Comparison of ENCODE assay signal across 9 cellular contexts in genomic region chr6:116461075-116461474, GRCh38. TPM values are rescaled to one million over a fixed set of nuclear protein-coding genes. Genes with fewer than 3 reads are reported as not detected.
DNase-seq lines count a peak whose midpoint lies in the region; ATAC-seq, FAIRE-seq and TF ChIP-seq lines count a peak whose summit lies in the region.
"Had no signal": no experiment of that assay in that cellular context is flagged by ENCODE, and none has a peak within 500 bp of the region (broad histone marks: within the 10 kb centered on the region; RNA-seq: fewer than 3 reads in every experiment).

Gene CALHM6, plus strand, starts transcription at chr6:116461375. Its CDS starts 555 bp downstream, at chr6:116461930.

- H4K20me1 ChIP-seq in astrocyte (ENCODE audit: insufficient read depth, low read length), result no peaks in the 10 kb centered on the region

- H3K4me3 Mint-ChIP-seq in activated CD4-positive, alpha-beta T cell treated with anti-CD3 and anti-CD28 coated beads, Interleukin-2, amount 10 ng/mL, durations not matched to agents 24 days and 14 days, result peak within 1 kb of the TSS; percentile 75
- peak within 1 kb of the TSS; percentile 76 for H3K4me3 Mint-ChIP-seq in astrocyte (ENCODE audit: unreplicated experiment)

- peak within 1 kb of the TSS; percentile 90 for H3K4me2 ChIP-seq in astrocyte (ENCODE audit: low read length)

- H3K4me3 ChIP-seq in astrocyte (ENCODE audit: insufficient read depth, low read depth, low read length) (peak within 1 kb of the TSS; percentile 60), left lung (peak within 1 kb of the TSS; percentile 26 to 45), stomach smooth muscle (ENCODE audit: low read length in 2 of 2) (peak within 1 kb of the TSS; percentile 63 to 72)

- peak within 1 kb of the TSS; percentile 44 for H3K9ac ChIP-seq in astrocyte (ENCODE audit: low read length)
- H3K9ac ChIP-seq in stomach smooth muscle (ENCODE audit: low read length in 2 of 2), result no peak within 1 kb of the TSS

- H3K36me3 ChIP-seq in astrocyte (ENCODE audit: insufficient read depth, low read length) (no peaks in the 10 kb centered on the region), left lung (no peaks in the 10 kb centered on the region), stomach smooth muscle (ENCODE audit: control insufficient read depth in 2 of 2, insufficient read depth in 2 of 2, low read length in 2 of 2) (no peaks in the 10 kb centered on the region)

- no peak for TF ChIP-seq CTCF in astrocyte (IDR thresholded peaks at IDR 0.05; ENCODE audit: insufficient read depth, low read depth, low read length)
- TF ChIP-seq CTCF in left lung (IDR thresholded peaks at IDR 0.05), result no peak

- H3K27ac ChIP-seq in astrocyte (ENCODE audit: low read depth, low read length), result no peak within 1 kb of the TSS
- peak within 1 kb of the TSS in 1 of 2 donors; percentile 70 for H3K27ac ChIP-seq in left lung
- no peak within 1 kb of the TSS for H3K27ac ChIP-seq in stomach smooth muscle (ENCODE audit: low read length)

- H3K9me3 Mint-ChIP-seq in activated CD4-positive, alpha-beta T cell treated with anti-CD3 and anti-CD28 coated beads, Interleukin-2, amount 10 ng/mL, durations not matched to agents 24 days and 14 days, result no peaks in the 10 kb centered on the region
- peaks cover 2% of the 10 kb centered on the region for H3K9me3 Mint-ChIP-seq in astrocyte (ENCODE audit: unreplicated experiment)

- H3K4me1 Mint-ChIP-seq in activated CD4-positive, alpha-beta T cell treated with anti-CD3 and anti-CD28 coated beads, Interleukin-2, amount 10 ng/mL, durations not matched to agents 24 days and 14 days, result peaks cover 79% of the 10 kb centered on the region
- H3K4me1 Mint-ChIP-seq in astrocyte (ENCODE audit: low read depth, unreplicated experiment), result peaks cover 2% of the 10 kb centered on the region

- H3K9me3 ChIP-seq in astrocyte (ENCODE audit: insufficient read depth, low read depth, low read length), result no peaks in the 10 kb centered on the region
- H3K9me3 ChIP-seq in left lung, result no peaks in the 10 kb centered on the region
- H3K9me3 ChIP-seq in stomach smooth muscle (ENCODE audit: control insufficient read depth in 2 of 2, low read length in 2 of 2), result no peaks in the 10 kb centered on the region

- H3K36me3 Mint-ChIP-seq in activated CD4-positive, alpha-beta T cell treated with anti-CD3 and anti-CD28 coated beads, Interleukin-2, amount 10 ng/mL, durations not matched to agents 24 days and 14 days (ENCODE audit: low read depth), result peaks cover 16% of the 10 kb centered on the region
- H3K36me3 Mint-ChIP-seq in astrocyte (ENCODE audit: low read depth, unreplicated experiment), result no peaks in the 10 kb centered on the region

- H2AFZ ChIP-seq in astrocyte (ENCODE audit: low read depth, low read length), result peak within 1 kb of the TSS; percentile 92

- no peaks in the 10 kb centered on the region for H3K27me3 Mint-ChIP-seq in activated CD4-positive, alpha-beta T cell treated with anti-CD3 and anti-CD28 coated beads, Interleukin-2, amount 10 ng/mL, durations not matched to agents 24 days and 14 days
- H3K27me3 Mint-ChIP-seq in astrocyte (ENCODE audit: low read depth, unreplicated experiment), result peaks cover 48% of the 10 kb centered on the region

- H3K27me3 ChIP-seq in astrocyte (ENCODE audit: insufficient read depth, low read length) (peaks cover 7% of the 10 kb centered on the region), left lung (peaks cover 0 to 14% of the 10 kb centered on the region in 2 donors), stomach smooth muscle (ENCODE audit: control insufficient read depth in 1 of 2, insufficient read depth in 2 of 2, low read length in 2 of 2) (peaks cover 7 to 19% of the 10 kb centered on the region in 2 donors)

- no peaks in the 10 kb centered on the region for H3K4me1 ChIP-seq in astrocyte (ENCODE audit: insufficient read depth, low read length)
- peaks cover 5 to 54% of the 10 kb centered on the region in 2 donors for H3K4me1 ChIP-seq in left lung
- H3K4me1 ChIP-seq in stomach smooth muscle (ENCODE audit: control insufficient read depth, insufficient read depth, low read length), result peaks cover 3% of the 10 kb centered on the region

- H3K79me2 ChIP-seq in astrocyte (ENCODE audit: insufficient read depth, low read length), result no peaks in the 10 kb centered on the region

- intact Hi-C loops in activated CD4-positive, alpha-beta T cell treated with anti-CD3 and anti-CD28 coated beads, Interleukin-2, amount 10 ng/mL, durations not matched to agents 24 days and 14 days (cut with micrococcal nuclease), result loop anchor here (5.0 kb wide), 3 partner anchors 111 to 206 kb away; partner anchors contain the start of genes RWDD1 and ZUP1
- intact Hi-C loops in left lung (cut with DNase I), result no loop called here

- DNase-seq in activated CD4-positive, alpha-beta T cell treated with anti-CD3 and anti-CD28 coated beads, Interleukin-2, amount 10 ng/mL, durations not matched to agents 24 days and 14 days, result no peak
- no peak for DNase-seq in activated CD4-positive, alpha-beta T cell treated with anti-CD3 and anti-CD28 coated beads, Interleukin-2, amount 50 U/mL, for 48 hours
- DNase-seq in astrocyte (ENCODE audit: low read depth) (no peak), left lung (no peak), NCI-H1694 (lab: John Stamatoyannopoulos, UW) (no peak), NCI-H2029 (lab: John Stamatoyannopoulos, UW) (no peak), nucleus accumbens (lab: John Stamatoyannopoulos, UW) (no peak)
- DNase-seq: ACHN had no signal

- H3K27ac Mint-ChIP-seq in activated CD4-positive, alpha-beta T cell treated with anti-CD3 and anti-CD28 coated beads, Interleukin-2, amount 10 ng/mL, durations not matched to agents 24 days and 14 days, result peak within 1 kb of the TSS; percentile 85
- H3K27ac Mint-ChIP-seq in astrocyte (ENCODE audit: unreplicated experiment), result no peak within 1 kb of the TSS

- no peak for FAIRE-seq in astrocyte (lab: Jason Lieb, UNC)

- ATAC-seq in left lung, result no peak

RNA-seq across cellular contexts. Expression of gene CALHM6, which starts in this region (rescaled TPM):
- 24.8 and 30.7 TPM in 2 replicates for total RNA-seq in activated CD4-positive, alpha-beta T cell treated with anti-CD3 and anti-CD28 coated beads, Interleukin-2, amount 10 ng/mL, durations not matched to agents 24 days and 14 days
- total RNA-seq in astrocyte (not detected in 2 replicates), left lung (1 to 10 TPM; 2.1 to 6.4 TPM)
